In genomic region chr7:108525985-108526767, GRCh38 we compare ENCODE assay signal across 1 cellular context.
A peak's percentile ranks its signal among the peaks of the same experiment; 100 is the strongest.
TF ChIP-seq lines count a peak whose summit lies in the region.

TSS of gene PNPLA8 (minus strand) at chr7:108526135. CDS start at chr7:108515491, 10,644 bp downstream.

TF ChIP-seq in HepG2, 621 proteins besides CTCF, POLR2A, EP300 and RAD21 (continued from another document and continues in another):
- no peak for TF ChIP-seq ZNF577 (CRISPR knock-in tag; IDR thresholded peaks at IDR 0.05; ENCODE audit: borderline replicate concordance, low read depth)
- 0 out of 2 replicates have a peak, but pooled peaks have one; percentile 33 for TF ChIP-seq ZNF546 (CRISPR knock-in tag; conservative IDR thresholded peaks at IDR 0.05)
- TF ChIP-seq ZNF746 (CRISPR knock-in tag; IDR thresholded peaks at IDR 0.05) = peak; percentile 74
- no peak for TF ChIP-seq HOXA7 (CRISPR knock-in tag; IDR thresholded peaks at IDR 0.05)
- TF ChIP-seq SRY (CRISPR knock-in tag; IDR thresholded peaks at IDR 0.05) = peak; percentile 88; the same call in 1 of the 2 replicates
- TF ChIP-seq PREB (CRISPR knock-in tag; IDR thresholded peaks at IDR 0.05) = no peak
- no peak; the same call in none of the 2 replicates for TF ChIP-seq CHCHD3 (CRISPR knock-in tag; IDR thresholded peaks at IDR 0.05)
- TF ChIP-seq CENPBD1 (CRISPR knock-in tag; IDR thresholded peaks at IDR 0.05; ENCODE audit: borderline replicate concordance, low read depth) = peak; percentile 86; the same call in 1 of the 2 replicates
- TF ChIP-seq ZGPAT (CRISPR knock-in tag; IDR thresholded peaks at IDR 0.05) = peak; percentile 71
- TF ChIP-seq LRRFIP1 (CRISPR knock-in tag; conservative IDR thresholded peaks at IDR 0.05) = no peak
- peak; percentile 99 for TF ChIP-seq MEIS1 (CRISPR knock-in tag; IDR thresholded peaks at IDR 0.05; ENCODE audit: borderline replicate concordance)
- TF ChIP-seq HIC2 (CRISPR knock-in tag; IDR thresholded peaks at IDR 0.05; ENCODE audit: low read depth) = peak; percentile 42; the same call in 1 of the 2 replicates
- TF ChIP-seq ZNF713 (CRISPR knock-in tag; IDR thresholded peaks at IDR 0.05) = no peak
- TF ChIP-seq SETDB1 (CRISPR knock-in tag; IDR thresholded peaks at IDR 0.05; ENCODE audit: borderline replicate concordance) = no peak
- no peak for TF ChIP-seq ZKSCAN8 (CRISPR knock-in tag; IDR thresholded peaks at IDR 0.05; ENCODE audit: borderline replicate concordance)
- TF ChIP-seq NCOA5 (CRISPR knock-in tag; IDR thresholded peaks at IDR 0.05) = no peak
- TF ChIP-seq PBX2 (CRISPR knock-in tag; IDR thresholded peaks at IDR 0.05) = peak; percentile 87
- TF ChIP-seq ZBTB49 (CRISPR knock-in tag; IDR thresholded peaks at IDR 0.05; ENCODE audit: borderline replicate concordance) = no peak
- TF ChIP-seq ZNF556 (CRISPR knock-in tag; IDR thresholded peaks at IDR 0.05; ENCODE audit: borderline replicate concordance) = peak; percentile 68; the same call in 1 of the 2 replicates
- TF ChIP-seq AHDC1 (CRISPR knock-in tag; IDR thresholded peaks at IDR 0.05; ENCODE audit: borderline replicate concordance) = peak; percentile 68; the same call in 1 of the 2 replicates
- no peak for TF ChIP-seq ZUFSP (CRISPR knock-in tag; IDR thresholded peaks at IDR 0.05; ENCODE audit: borderline replicate concordance)
- TF ChIP-seq ATM (IDR thresholded peaks at IDR 0.05; ENCODE audit: borderline replicate concordance) = no peak
- TF ChIP-seq MYPOP (CRISPR knock-in tag; IDR thresholded peaks at IDR 0.05) = peak; percentile 97
- no peak; the same call in 1 of the 2 replicates for TF ChIP-seq ESRRA (CRISPR knock-in tag; IDR thresholded peaks at IDR 0.05; ENCODE audit: low read depth)
- TF ChIP-seq KAT2B (IDR thresholded peaks at IDR 0.05; ENCODE audit: borderline replicate concordance, low read depth, low read length) = no peak
- TF ChIP-seq GLMP (CRISPR knock-in tag; IDR thresholded peaks at IDR 0.05; ENCODE audit: borderline replicate concordance) = no peak
- TF ChIP-seq NFYC (CRISPR knock-in tag; IDR thresholded peaks at IDR 0.05) = peak; percentile 85
- no peak for TF ChIP-seq SKIL (CRISPR knock-in tag; IDR thresholded peaks at IDR 0.05; ENCODE audit: borderline replicate concordance)
- TF ChIP-seq HNRNPL (IDR thresholded peaks at IDR 0.05; ENCODE audit: low read depth, low read length) = 0 out of 2 replicates have a peak, but pooled peaks have one; percentile 20
- TF ChIP-seq TARDBP (CRISPR knock-in tag; IDR thresholded peaks at IDR 0.05) = peak; percentile 90
